Comparison of ENCODE assay signal across 32 cellular contexts in genomic region chr4:76357981-76358380, GRCh38. TPM values are rescaled to one million over a fixed set of nuclear protein-coding genes. Genes with fewer than 3 reads are reported as not detected.
"Had no signal": no experiment of that assay in that cellular context is flagged by ENCODE, and none has a peak within 500 bp of the region (broad histone marks: within the 10 kb centered on the region; RNA-seq: fewer than 3 reads in every experiment).

No MANE protein-coding gene starts in this region.

- H3K27ac Mint-ChIP-seq: activated B cell treated with CpG ODN at 0.5 μM for 24 hours; activated CD4-positive, alpha-beta memory T cell treated with anti-CD3 and anti-CD28 coated beads for 36 hours; activated CD8-positive, alpha-beta T cell treated with anti-CD3 and anti-CD28 coated beads for 36 hours; activated naive CD4-positive, alpha-beta T cell treated with anti-CD3 and anti-CD28 coated beads for 36 hours; activated naive CD4-positive, alpha-beta T cell treated with anti-CD3 and anti-CD28 coated beads, Interleukin-2, amount 50 U/mL, for 72 hours; activated naive CD8-positive, alpha-beta T cell treated with anti-CD3 and anti-CD28 coated beads for 36 hours; activated T-cell treated with anti-CD3 and anti-CD28 coated beads, Interleukin-2, amount 50 U/mL, for 72 hours; activated T-helper 1 cell treated with anti-CD3 and anti-CD28 coated beads, Interleukin-12 subunit alpha, Interleukin-12 subunit beta, Interleukin-2, Interleukin-4 antibody, amounts not matched to agents 30 ng/mL and 10 ng/mL and 1 ng/mL, durations not matched to agents 14 hours and 24 hours and 36 hours; activated T-helper 17 cell treated with anti-CD3 and anti-CD28 coated beads, Interleukin-2, amount 50 U/mL, for 72 hours; T-helper 1 cell treated with Interleukin-12 subunit alpha and Interleukin-12 subunit beta and Interleukin-4 antibody, amounts not matched to agents 30 μg/mL and 1 μg/mL, for 36 hours; T-helper 2 cell treated with Interferon-gamma antibody and Interleukin-4, amounts not matched to agents 5 μg/mL and 100 μg/mL, for 36 hours had no signal

- DNase-seq: activated B cell treated with CpG ODN at 0.5 μM for 24 hours; activated CD4-positive, alpha-beta memory T cell treated with anti-CD3 and anti-CD28 coated beads for 36 hours; activated CD4-positive, alpha-beta T cell treated with anti-CD3 and anti-CD28 coated beads for 48 hours; activated CD4-positive, alpha-beta T cell treated with anti-CD3 and anti-CD28 coated beads, Interleukin-2, amount 50 U/mL, for 1 hour; activated CD4-positive, alpha-beta T cell treated with anti-CD3 and anti-CD28 coated beads, Interleukin-2, amount 50 U/mL, for 4 hours; activated CD4-positive, CD25-positive, alpha-beta regulatory T cell treated with anti-CD3 and anti-CD28 coated beads, Interleukin-2, amount 50 U/mL, for 72 hours; activated CD8-positive, alpha-beta memory T cell treated with anti-CD3 and anti-CD28 coated beads, Interleukin-2, amount 50 U/mL, for 4 hours; activated CD8-positive, alpha-beta T cell treated with anti-CD3 and anti-CD28 coated beads for 36 hours; activated effector memory CD4-positive, alpha-beta T cell treated with anti-CD3 and anti-CD28 coated beads, Interleukin-2, amount 50 U/mL, for 16 hours; activated gamma-delta T cell treated with Interleukin-2 at 50 U/mL for 16 hours; activated naive CD4-positive, alpha-beta T cell; activated naive CD4-positive, alpha-beta T cell treated with anti-CD3 and anti-CD28 coated beads for 36 hours; activated naive CD4-positive, alpha-beta T cell treated with anti-CD3 and anti-CD28 coated beads, Interleukin-2, amount 50 U/mL, for 16 hours; activated naive CD8-positive, alpha-beta T cell treated with anti-CD3 and anti-CD28 coated beads for 36 hours; activated T-cell treated with anti-CD3 and anti-CD28 coated beads for 4 hours; activated T-cell treated with anti-CD3 and anti-CD28 coated beads, Interleukin-2, amount 50 U/mL, for 1 hour; activated T-cell treated with anti-CD3 and anti-CD28 coated beads, Interleukin-2, amount 50 U/mL, for 4 hours; activated T-cell treated with anti-CD3 and anti-CD28 coated beads, Interleukin-2, amount 50 U/mL, for 72 hours; adrenal gland; amniotic stem cell; aorta; body of pancreas; central memory CD4-positive, alpha-beta T cell; T-helper 1 cell; T-helper 2 cell; T-helper 9 cell had no signal

- H3K4me3 Mint-ChIP-seq: activated B cell treated with CpG ODN at 0.5 μM for 24 hours; activated CD4-positive, alpha-beta memory T cell treated with anti-CD3 and anti-CD28 coated beads for 36 hours; activated CD8-positive, alpha-beta T cell treated with anti-CD3 and anti-CD28 coated beads for 36 hours; activated naive CD4-positive, alpha-beta T cell treated with anti-CD3 and anti-CD28 coated beads for 36 hours; activated naive CD8-positive, alpha-beta T cell treated with anti-CD3 and anti-CD28 coated beads for 36 hours; activated T-cell treated with anti-CD3 and anti-CD28 coated beads, Interleukin-2, amount 50 U/mL, for 4 hours; activated T-cell treated with anti-CD3 and anti-CD28 coated beads, Interleukin-2, amount 50 U/mL, for 72 hours; activated T-helper 1 cell treated with anti-CD3 and anti-CD28 coated beads, Interleukin-12 subunit alpha, Interleukin-12 subunit beta, Interleukin-2, Interleukin-4 antibody, amounts not matched to agents 30 ng/mL and 10 ng/mL and 1 ng/mL, durations not matched to agents 14 hours and 24 hours and 36 hours; activated T-helper 17 cell treated with anti-CD3 and anti-CD28 coated beads, Interleukin-2, amount 50 U/mL, for 72 hours; T-helper 1 cell treated with Interleukin-12 subunit alpha and Interleukin-12 subunit beta and Interleukin-4 antibody, amounts not matched to agents 30 μg/mL and 1 μg/mL, for 36 hours; T-helper 2 cell treated with Interferon-gamma antibody and Interleukin-4, amounts not matched to agents 5 μg/mL and 100 μg/mL, for 36 hours had no signal

- H3K27ac ChIP-seq: adrenal gland, body of pancreas, cardiac muscle cell had no signal

- ATAC-seq: activated CD8-positive, alpha-beta T cell treated with anti-CD3 and anti-CD28 coated beads for 36 hours; activated naive CD4-positive, alpha-beta T cell treated with anti-CD3 and anti-CD28 coated beads, Interleukin-2, amount 50 U/mL, for 72 hours; activated T-cell treated with anti-CD3 and anti-CD28 coated beads, Interleukin-2, amount 50 U/mL, for 4 hours; activated T-cell treated with anti-CD3 and anti-CD28 coated beads, Interleukin-2, amount 50 U/mL, for 72 hours; activated T-helper 17 cell treated with anti-CD3 and anti-CD28 coated beads, Interleukin-2, amount 50 U/mL, for 72 hours; body of pancreas had no signal

- H3K27me3 Mint-ChIP-seq: activated CD4-positive, alpha-beta memory T cell treated with anti-CD3 and anti-CD28 coated beads for 36 hours; activated CD8-positive, alpha-beta T cell treated with anti-CD3 and anti-CD28 coated beads for 36 hours; activated naive CD8-positive, alpha-beta T cell treated with anti-CD3 and anti-CD28 coated beads for 36 hours; activated T-helper 17 cell treated with anti-CD3 and anti-CD28 coated beads, Interleukin-2, amount 50 U/mL, for 72 hours had no signal

RNA-seq across cellular contexts. Expression of gene STBD1, which starts 51.4 kb away (rescaled TPM):
- total RNA-seq: activated naive CD4-positive, alpha-beta T cell treated with anti-CD3 and anti-CD28 coated beads for 36 hours had no signal
